Comparison of ENCODE assay signal across 23 cellular contexts in genomic region chr14:22776215-22776614, GRCh38. TPM values are rescaled to one million over a fixed set of nuclear protein-coding genes. Genes with fewer than 3 reads are reported as not detected.
DNase-seq lines count a peak whose midpoint lies in the region; ATAC-seq and TF ChIP-seq lines count a peak whose summit lies in the region.
"Had no signal": no experiment of that assay in that cellular context is flagged by ENCODE, and none has a peak within 500 bp of the region (broad histone marks: within the 10 kb centered on the region; RNA-seq: fewer than 3 reads in every experiment).

No MANE protein-coding gene starts in this region.

- BruUV-seq in MCF 10A (replicated peaks; lab: Mats Ljungman, UMichigan): no TSS peak

- POLR2A ChIA-PET in MCF 10A (lab: Yijun Ruan, JAX): no interaction called here
- POLR2A ChIA-PET in RWPE1 (lab: Yijun Ruan, JAX; ENCODE audit: low non-redundant PET): no interaction called here

- no peak for DNase-seq in MCF 10A (ENCODE audit: unreplicated experiment)
- DNase-seq in breast epithelium (ENCODE audit: low spot score in 2 of 2): no peak
- no peak for DNase-seq in putamen (ENCODE audit: low spot score)
- no peak for DNase-seq in RWPE1 (ENCODE audit: low spot score)
- no peak for DNase-seq in NCI-H446 (lab: John Stamatoyannopoulos, UW)
- DNase-seq: 8988T; ACHN; AML-193; Caco-2; CD4-positive, CD25-positive, alpha-beta regulatory T cell; CD8-positive, alpha-beta T cell; DMS 273 treated with DMSO at 0.1 percent for 48 hours; DMS79; EL; GDM1; H9 had no signal

- no peaks in the 10 kb centered on the region for H3K27me3 Mint-ChIP-seq in MCF 10A (ENCODE audit: insufficient read depth, unreplicated experiment)
- H3K27me3 Mint-ChIP-seq: CD4-positive, CD25-positive, alpha-beta regulatory T cell had no signal

- H3K36me3 Mint-ChIP-seq in MCF 10A (ENCODE audit: insufficient read depth, unreplicated experiment): peaks cover 20% of the 10 kb centered on the region

- H3K4me2 ChIP-seq in BLaER1: peak overlapping the region; percentile 9; the same call in 1 of the 2 replicates
- H3K4me2 ChIP-seq: A549, GM23338 had no signal

- H3K9me3 ChIP-seq in breast epithelium (no peaks in the 10 kb centered on the region), BLaER1 (peaks cover 10% of the 10 kb centered on the region)
- H3K9me3 ChIP-seq: A549, Caco-2 had no signal

- no peak overlapping the region for H3K9ac ChIP-seq in BLaER1

- H3K27ac Mint-ChIP-seq in MCF 10A (ENCODE audit: low read depth, unreplicated experiment): peak overlapping the region; percentile 57
- H3K27ac Mint-ChIP-seq: CD4-positive, CD25-positive, alpha-beta regulatory T cell; CD8-positive, alpha-beta T cell; GM23338; H9 had no signal

- H3K4me1 ChIP-seq in breast epithelium (no peaks in the 10 kb centered on the region), BLaER1 (peaks cover 8% of the 10 kb centered on the region; the same call in 1 of the 2 replicates)
- H3K4me1 ChIP-seq: A549 had no signal

- TF ChIP-seq CTCF in MCF 10A (IDR thresholded peaks at IDR 0.05; ENCODE audit: unreplicated experiment) (no peak), breast epithelium (IDR thresholded peaks at IDR 0.05) (no peak), RWPE1 (conservative IDR thresholded peaks at IDR 0.05; ENCODE audit: low read depth) (no peak)

- no peak for TF ChIP-seq POLR2A in breast epithelium (IDR thresholded peaks at IDR 0.05)

- H3K4me1 Mint-ChIP-seq in MCF 10A (ENCODE audit: insufficient read depth, unreplicated experiment): no peaks in the 10 kb centered on the region
- H3K4me1 Mint-ChIP-seq: CD4-positive, CD25-positive, alpha-beta regulatory T cell had no signal

- H3K36me3 ChIP-seq in breast epithelium (peaks cover 2% of the 10 kb centered on the region), BLaER1 (peaks cover 55% of the 10 kb centered on the region)

- intact Hi-C loops in MCF 10A (cut with micrococcal nuclease): no loop called here
- intact Hi-C loops in breast epithelium (cut with DNase I; ENCODE audit: low total_unique reads): no loop called here

- H3K27me3 ChIP-seq in breast epithelium: no peaks in the 10 kb centered on the region
- H3K27me3 ChIP-seq in BLaER1: no peaks in the 10 kb centered on the region

- ATAC-seq in esophagus mucosa: peak; percentile 18
- ATAC-seq: A549; CD8-positive, alpha-beta T cell; GM12878; GM23338; HCT116 had no signal

- H3K27ac ChIP-seq in breast epithelium: no peak overlapping the region
- no peak overlapping the region for H3K27ac ChIP-seq in BLaER1
- no peak overlapping the region for H3K27ac ChIP-seq in RWPE1
- H3K27ac ChIP-seq: A549, C4-2B had no signal

- no peak overlapping the region for H3K4me3 Mint-ChIP-seq in MCF 10A (ENCODE audit: unreplicated experiment)
- H3K4me3 Mint-ChIP-seq: CD4-positive, CD25-positive, alpha-beta regulatory T cell; CD8-positive, alpha-beta T cell; GM23338; H9 had no signal

- CTCF ChIA-PET in MCF 10A (lab: Yijun Ruan, JAX): interaction anchor here (0.7 to 4.9 kb wide), 2 partner anchors 76 to 81 kb away, joined by 3 to 36 read pairs; no protein-coding TSS in a partner anchor
- CTCF ChIA-PET in RWPE1 (lab: Yijun Ruan, JAX): interaction anchor here (0.6 to 0.9 kb wide), 3 partner anchors 59 to 601 kb away, joined by 3 to 5 read pairs (median 3); no protein-coding TSS in a partner anchor

- H4K20me1 ChIP-seq in BLaER1: no peaks in the 10 kb centered on the region

- H3K4me3 ChIP-seq in breast epithelium: no peak overlapping the region
- no peak overlapping the region for H3K4me3 ChIP-seq in BLaER1
- H3K4me3 ChIP-seq: A549, GM12878, GM23338 had no signal

- H3K9me3 Mint-ChIP-seq in MCF 10A (ENCODE audit: unreplicated experiment): no peaks in the 10 kb centered on the region
- H3K9me3 Mint-ChIP-seq: CD4-positive, CD25-positive, alpha-beta regulatory T cell; CD8-positive, alpha-beta T cell; GM23338; H9 had no signal

RNA-seq across cellular contexts. Expression of gene OXA1L, which starts 9.7 kb away (rescaled TPM):
- total RNA-seq in MCF 10A (2022): 100 and 103 TPM in 2 replicates
- 100 to 1,000 TPM in 2 of 3 donors, 10 to 100 TPM in 1; 80.0 to 145 (median 101) TPM for total RNA-seq in breast epithelium
- total RNA-seq in esophagus mucosa: 79.1 TPM

RNA-seq across cellular contexts. Expression of gene SLC7A7, which starts 39.0 kb away (rescaled TPM):
- 0.61 and 0.98 TPM in 2 replicates for total RNA-seq in MCF 10A (2022)
- total RNA-seq in breast epithelium: 10 to 100 TPM; 17.4 to 46.4 (median 27.2) TPM
- total RNA-seq in esophagus mucosa: 1.4 TPM
- total RNA-seq: CD4-positive, CD25-positive, alpha-beta regulatory T cell had no signal

RNA-seq across cellular contexts. Expression of gene MRPL52, which starts 53.5 kb away (rescaled TPM):
- 172 and 186 TPM in 2 replicates for total RNA-seq in MCF 10A (2022)
- 10 to 100 TPM; 22.7 to 39.4 (median 34.7) TPM for total RNA-seq in breast epithelium
- total RNA-seq in esophagus mucosa: 103 TPM
